ENCODE assay signal across 8 cellular contexts in the genomic region with DNA sequence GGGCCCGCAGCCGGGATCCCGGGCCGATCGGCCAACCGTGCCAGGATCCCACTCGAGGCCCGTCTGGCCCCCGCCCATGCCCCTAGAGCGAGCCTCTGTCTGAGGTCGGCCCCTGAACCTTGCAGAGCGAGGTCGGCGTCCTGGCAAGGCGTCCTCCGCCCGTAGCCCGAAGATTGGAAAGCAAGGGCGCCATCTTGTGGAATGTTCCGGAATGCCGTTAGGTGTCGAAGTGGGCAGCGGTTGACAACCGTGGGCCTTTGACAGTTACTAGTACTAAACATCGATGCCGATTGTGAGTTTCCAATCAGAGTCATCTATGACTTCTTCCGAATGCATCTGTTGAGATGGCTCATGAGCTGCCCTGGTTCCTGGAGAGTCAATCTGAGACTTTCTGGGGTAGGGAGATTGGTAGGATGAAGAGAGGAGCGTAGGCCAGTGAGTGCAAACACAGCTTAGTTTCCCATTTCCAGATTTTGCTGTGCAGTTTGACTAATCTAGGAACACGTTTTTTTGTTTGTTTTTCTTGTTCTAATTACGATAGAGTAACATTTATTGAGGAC. TPM values are rescaled to one million over a fixed set of nuclear protein-coding genes. Genes with fewer than 3 reads are reported as not detected.
A peak's percentile ranks its signal among the peaks of the same experiment; 100 is the strongest.
DNase-seq lines count a peak whose midpoint lies in the region; ATAC-seq and TF ChIP-seq lines count a peak whose summit lies in the region.

No MANE protein-coding gene starts in this region.

- no peak for TF ChIP-seq POLR2A in testis (IDR thresholded peaks at IDR 0.05)

- H3K4me1 ChIP-seq in HAP-1 (peaks cover 19% of the 10 kb centered on the region), testis (no peaks in the 10 kb centered on the region)

- in situ Hi-C loops in HAP-1 (cut with MboI; ENCODE audit: low sequenced_read_pairs): loop anchor here (10.0 to 25.0 kb wide), 3 partner anchors 674 to 1156 kb away; no protein-coding TSS in a partner anchor

- H3K4me3 ChIP-seq in HAP-1: peak overlapping the region; percentile 64
- peak overlapping the region; percentile 78 to 83 for H3K4me3 ChIP-seq in testis

- peak; percentile 77 for ATAC-seq in SK-N-SH treated with all-trans-retinoic acid at 6 μM for 48 hours
- peak; percentile 74 to 77 for ATAC-seq in activated naive CD4-positive, alpha-beta T cell treated with anti-CD3 and anti-CD28 coated beads, Interleukin-2, amount 50 U/mL, for 72 hours
- ATAC-seq in omental fat pad (ENCODE audit: low FRiP score): peak; percentile 74

- no peaks in the 10 kb centered on the region for H3K9me3 Mint-ChIP-seq in activated naive CD4-positive, alpha-beta T cell treated with anti-CD3 and anti-CD28 coated beads, Interleukin-2, amount 50 U/mL, for 72 hours

- 10 to 15% methylated on average over 6 to 20 of the region's 30 CpGs for WGBS in testis, 2 donors

- no peaks in the 10 kb centered on the region for H3K27me3 ChIP-seq in HAP-1 (ENCODE audit: low read depth)
- H3K27me3 ChIP-seq in testis: no peaks in the 10 kb centered on the region

- H3K36me3 ChIP-seq in HAP-1 (replicated peaks) (peaks cover 4% of the 10 kb centered on the region; the same call in 1 of the 2 replicates), testis (ENCODE audit: low read depth, missing control alignments) (no peaks in the 10 kb centered on the region)

- peaks cover 0 to 10% of the 10 kb centered on the region in 2 donors for H3K36me3 Mint-ChIP-seq in activated naive CD4-positive, alpha-beta T cell treated with anti-CD3 and anti-CD28 coated beads, Interleukin-2, amount 50 U/mL, for 72 hours

- peak overlapping the region in 1 of 2 donors; percentile 85 for H3K27ac Mint-ChIP-seq in activated naive CD4-positive, alpha-beta T cell treated with anti-CD3 and anti-CD28 coated beads, Interleukin-2, amount 50 U/mL, for 72 hours

- H3K27ac ChIP-seq in testis: peak overlapping the region; percentile 82 to 95

- peak in 1 of 3 donors; percentile 25 for TF ChIP-seq CTCF in omental fat pad (IDR thresholded peaks at IDR 0.05)
- TF ChIP-seq CTCF in testis (IDR thresholded peaks at IDR 0.05): peak; percentile 32 to 83 (median 64)

- DNase-seq in GDM1 (lab: John Stamatoyannopoulos, UW): peak; percentile 89
- peak; percentile 72 to 93 for DNase-seq in HAP-1 (ENCODE audit: low spot score in 2 of 2)
- peak; percentile 88 for DNase-seq in M059J (ENCODE audit: low read depth)
- DNase-seq in activated naive CD4-positive, alpha-beta T cell treated with anti-CD3 and anti-CD28 coated beads, Interleukin-2, amount 50 U/mL, for 72 hours (ENCODE audit: low spot score in 2 of 2): peak; percentile 87 to 95
- peak; percentile 94 for DNase-seq in glomerular visceral epithelial cell (ENCODE audit: extremely low spot score)
- peak; percentile 98 for DNase-seq in omental fat pad (ENCODE audit: low spot score)
- peak; percentile 96 for DNase-seq in testis

- intact Hi-C loops in testis (cut with DNase I; ENCODE audit: low total_unique reads): loop anchor here (5.0 kb wide), 2 partner anchors 679 to 1164 kb away; no protein-coding TSS in a partner anchor

- H3K9me3 ChIP-seq in HAP-1 (no peaks in the 10 kb centered on the region), testis (no peaks in the 10 kb centered on the region)

TF ChIP-seq in SK-N-SH treated with all-trans-retinoic acid at 6 μM for 48 hours, 23 proteins besides CTCF, POLR2A, EP300 and RAD21:
- no peak for TF ChIP-seq TOX (CRISPR knock-in tag; IDR thresholded peaks at IDR 0.05; ENCODE audit: borderline replicate concordance)
- 0 out of 2 replicates have a peak, but pooled peaks have one; percentile 25 for TF ChIP-seq ZFP3 (CRISPR knock-in tag; IDR thresholded peaks at IDR 0.05)
- TF ChIP-seq, protein P1, sequence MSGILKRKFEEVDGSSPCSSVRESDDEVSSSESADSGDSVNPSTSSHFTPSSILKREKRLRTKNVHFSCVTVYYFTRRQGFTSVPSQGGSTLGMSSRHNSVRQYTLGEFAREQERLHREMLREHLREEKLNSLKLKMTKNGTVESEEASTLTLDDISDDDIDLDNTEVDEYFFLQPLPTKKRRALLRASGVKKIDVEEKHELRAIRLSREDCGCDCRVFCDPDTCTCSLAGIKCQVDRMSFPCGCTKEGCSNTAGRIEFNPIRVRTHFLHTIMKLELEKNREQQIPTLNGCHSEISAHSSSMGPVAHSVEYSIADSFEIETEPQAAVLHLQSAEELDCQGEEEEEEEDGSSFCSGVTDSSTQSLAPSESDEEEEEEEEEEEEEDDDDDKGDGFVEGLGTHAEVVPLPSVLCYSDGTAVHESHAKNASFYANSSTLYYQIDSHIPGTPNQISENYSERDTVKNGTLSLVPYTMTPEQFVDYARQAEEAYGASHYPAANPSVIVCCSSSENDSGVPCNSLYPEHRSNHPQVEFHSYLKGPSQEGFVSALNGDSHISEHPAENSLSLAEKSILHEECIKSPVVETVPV (CRISPR knock-in tag; IDR thresholded peaks at IDR 0.05): no peak
TF ChIP-seq in SK-N-SH treated with all-trans-retinoic acid at 6 μM for 48 hours: peak in this region for 1.

RNA-seq across cellular contexts. Expression of gene PLK2, which starts 0.9 kb away (rescaled TPM):
- 1,040 and 1,179 TPM in 2 replicates for total RNA-seq in M059J (2014; rRNA removed; shearing (Covaris generic))
- total RNA-seq in activated naive CD4-positive, alpha-beta T cell treated with anti-CD3 and anti-CD28 coated beads, Interleukin-2, amount 50 U/mL, for 72 hours: 10 to 100 TPM in 1 of 2 donors, 1 to 10 TPM in 1; 8.2 to 27.8 TPM
- total RNA-seq in omental fat pad (100 to 1,000 TPM in 2 of 4 donors, 10 to 100 TPM in 2; 27.2 to 126 (median 90.9) TPM), testis (10 to 100 TPM; 55.3 to 88.4 TPM)
- 87.8 TPM for polyA plus RNA-seq in testis (ENCODE audit: insufficient read depth, low read depth, low replicate concordance)

RNA-seq across cellular contexts. Expression of gene GAPT, which starts 30.4 kb away (rescaled TPM):
- total RNA-seq in M059J (2014; rRNA removed; shearing (Covaris generic)): not detected in 2 replicates
- total RNA-seq in activated naive CD4-positive, alpha-beta T cell treated with anti-CD3 and anti-CD28 coated beads, Interleukin-2, amount 50 U/mL, for 72 hours: not detected
- total RNA-seq in omental fat pad: 1 to 10 TPM in 3 of 4 donors, under 1 TPM in 1; 0.72 to 6.1 (median 1.4) TPM
- total RNA-seq in testis: 1 to 10 TPM in 1 of 2 donors, under 1 TPM in 1; 0.62 to 1.9 TPM
- 0.58 TPM for polyA plus RNA-seq in testis (ENCODE audit: insufficient read depth, low read depth, low replicate concordance)

Comparison
In these comparisons a context has a peak if more than half of its experiments do, and no peak if none do; other contexts are left out.
1. Peak in every context shown above with its lines: DNase-seq, ATAC-seq, H3K4me3 ChIP-seq and H3K27ac ChIP-seq.